19 cellular contexts compared by ENCODE assay signal in the genomic region with DNA sequence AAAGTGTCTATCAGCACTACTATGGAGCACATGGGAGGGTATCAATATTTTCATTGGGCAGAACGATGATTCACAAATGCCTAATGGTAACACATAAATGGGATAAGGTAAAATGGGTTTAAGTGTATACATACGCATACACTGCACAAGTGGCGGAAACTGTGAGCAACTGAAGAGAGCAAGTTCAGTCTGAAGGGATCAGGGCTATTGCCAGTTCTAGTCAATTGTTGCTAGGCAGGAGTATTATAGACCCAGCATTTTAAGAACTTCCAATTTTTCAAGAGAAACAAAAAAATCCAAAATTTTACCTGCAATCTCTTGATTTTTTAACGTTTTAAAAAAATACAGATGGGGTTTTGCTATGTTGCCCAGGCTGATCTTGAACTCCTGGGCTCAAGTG.
"Had no signal": no experiment of that assay in that cellular context is flagged by ENCODE, and none has a peak within 500 bp of the region (broad histone marks: within the 10 kb centered on the region; RNA-seq: fewer than 3 reads in every experiment).

No MANE protein-coding gene starts in this region.

- DNase-seq: colonic mucosa; effector CD4-positive, alpha-beta T cell; endodermal cell; erythroblast; immature natural killer cell; left lung; lower lobe of right lung; nucleus accumbens; ovary; small intestine; stimulated activated CD4-positive, alpha-beta T cell treated with anti-CD3 and anti-CD28 coated beads, Interleukin-2, amount 100 ng/mL, for 48 hours; stimulated activated naive CD4-positive, alpha-beta T cell treated with Interleukin-2 at 50 U/mL for 16 hours had no signal

- H3K4me3 ChIP-seq: colonic mucosa, left lung, lower lobe of right lung, neural progenitor cell, ovary, right atrium auricular region, tibial nerve had no signal

- H3K9ac ChIP-seq: neural progenitor cell had no signal

- H3K36me3 ChIP-seq: colonic mucosa, neural progenitor cell, ovary, right atrium auricular region had no signal

- H3K27ac Mint-ChIP-seq: endodermal cell, memory B cell, neural progenitor cell had no signal

- H3K9me3 Mint-ChIP-seq: endodermal cell; immature natural killer cell; memory B cell; mesothelial cell of epicardium; natural killer cell treated with Interleukin-12 subunit alpha and Interleukin-12 subunit beta and Interleukin-15 and Interleukin-18, amount 100 ng/mL, for 72 hours; neural progenitor cell had no signal

- H3K9me3 ChIP-seq: colonic mucosa, left lung, lower lobe of right lung, ovary, right atrium auricular region, tibial nerve had no signal

- ATAC-seq: foreskin keratinocyte, left lung had no signal

- H2AFZ ChIP-seq: neural progenitor cell had no signal

- H3K4me3 Mint-ChIP-seq: endodermal cell; immature natural killer cell; memory B cell; mesothelial cell of epicardium; natural killer cell treated with Interleukin-12 subunit alpha and Interleukin-12 subunit beta and Interleukin-15 and Interleukin-18, amount 100 ng/mL, for 72 hours; neural progenitor cell had no signal

- H3K27ac ChIP-seq: colonic mucosa, foreskin keratinocyte, left lung, lower lobe of right lung, neural progenitor cell, ovary, right atrium auricular region, tibial nerve had no signal

- H3K27me3 ChIP-seq: colonic mucosa, foreskin keratinocyte, left lung, neural progenitor cell, ovary, right atrium auricular region, tibial nerve had no signal

- H3K27me3 Mint-ChIP-seq: memory B cell; natural killer cell treated with Interleukin-12 subunit alpha and Interleukin-12 subunit beta and Interleukin-15 and Interleukin-18, amount 100 ng/mL, for 72 hours had no signal

- H3K4me2 ChIP-seq: neural progenitor cell had no signal
